In the genomic region with DNA sequence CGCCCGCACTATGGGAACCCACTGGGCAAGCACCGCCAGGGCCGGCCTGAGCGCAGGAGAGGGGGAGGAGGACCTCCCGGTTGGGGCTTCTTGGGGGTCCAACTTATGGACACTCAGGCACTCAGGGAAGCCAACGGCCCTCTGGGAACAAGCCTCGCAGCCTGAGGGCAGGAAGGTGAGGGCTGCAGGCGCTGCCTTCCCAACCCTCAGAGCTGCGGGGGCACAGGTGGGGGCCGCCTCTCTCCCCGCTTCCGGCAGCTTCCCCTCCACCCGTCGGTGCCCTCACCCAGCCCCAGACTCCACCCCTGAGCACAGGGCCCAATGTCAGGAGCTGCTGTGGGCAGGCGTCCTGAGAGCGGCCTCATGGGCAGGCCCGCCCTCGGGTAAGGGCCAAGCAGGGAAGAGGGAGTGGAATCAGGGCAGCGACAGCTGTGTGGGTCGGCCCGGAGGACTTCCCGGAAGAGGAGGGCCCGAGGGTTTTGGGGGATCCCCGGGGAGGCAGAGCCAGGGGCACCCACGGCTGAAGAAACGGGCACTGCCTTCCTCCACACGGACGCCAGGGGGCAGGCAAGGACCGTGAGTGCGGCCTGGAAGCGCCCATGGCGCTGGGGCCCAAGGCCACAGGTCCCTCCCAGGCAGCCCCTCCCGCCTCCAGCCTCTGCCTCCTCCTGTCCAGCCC, we compare ENCODE assay signal across 8 cellular contexts. TPM values are rescaled to one million over a fixed set of nuclear protein-coding genes. Genes with fewer than 3 reads are reported as not detected.
A peak's percentile ranks its signal among the peaks of the same experiment; 100 is the strongest.
DNase-seq lines count a peak whose midpoint lies in the region; ATAC-seq, FAIRE-seq and TF ChIP-seq lines count a peak whose summit lies in the region.

No MANE protein-coding gene starts in this region.

- H3K27me3 ChIP-seq in HL-60 (ENCODE audit: insufficient read depth, poor library complexity, severe bottlenecking) (peaks cover 25% of the 10 kb centered on the region), H1 (replicated peaks in 1 of 4; ENCODE audit: control insufficient read depth in 3 of 4, extremely low read depth in 1 of 4, insufficient read depth in 3 of 4, low read length in 3 of 4) (no peaks in the 10 kb centered on the region)

- peak overlapping the region; percentile 44; the same call in 1 of the 2 replicates for H2BK5ac ChIP-seq in H1 (ENCODE audit: low read depth, low read length)

- H3K36me3 Mint-ChIP-seq in mesothelial cell of epicardium, result no peaks in the 10 kb centered on the region

- no peak overlapping the region for H2BK15ac ChIP-seq in H1 (ENCODE audit: low read length)

- peak overlapping the region; percentile 74 for H4K91ac ChIP-seq in H1 (replicated peaks; ENCODE audit: insufficient read length, low read length)

- peak overlapping the region; percentile 0 to 67; a peak in 3 of 4 replicates for H3K4me2 ChIP-seq in H1 (ENCODE audit: insufficient read depth in 1 of 2, low read depth in 2 of 2, low read length in 2 of 2)

- peak overlapping the region; percentile 71 for H4K5ac ChIP-seq in H1 (ENCODE audit: insufficient read length, low read depth, low read length)

- H2BK20ac ChIP-seq in H1 (ENCODE audit: low read length), result no peak overlapping the region

- H3K56ac ChIP-seq in H1 (replicated peaks; ENCODE audit: insufficient read length, low read depth, low read length), result peak overlapping the region; percentile 82

- WGBS in H1 (ENCODE audit: extremely low coverage in 1 of 2, insufficient coverage in 1 of 2, insufficient read length in 1 of 2, insufficient replicate concordance in 2 of 2, low coverage in 1 of 2, low lambda C conversion rate in 2 of 2, missing lambda C conversion rate in 1 of 2), 2 experiments, result 52% methylated on average over 13 of the region's 34 CpGs; no CpG with 5 or more reads in 1 of the 2 experiments

- H3K9me3 ChIP-seq in H1 (ENCODE audit: insufficient read depth in 2 of 2, low read depth in 1 of 2, low read length in 1 of 2), result no peaks in the 10 kb centered on the region

- no peak overlapping the region for H3K27ac Mint-ChIP-seq in mesothelial cell of epicardium

- no peak for TF ChIP-seq EP300 in H1 (IDR thresholded peaks at IDR 0.05; ENCODE audit: borderline replicate concordance in 1 of 2, low read depth in 2 of 2, low read length in 2 of 2)

- H3K14ac ChIP-seq in H1 (ENCODE audit: insufficient read length), result no peak overlapping the region

- no peak overlapping the region for H3K18ac ChIP-seq in H1 (ENCODE audit: extremely low read depth, low read length)

- DNase-seq in Caki2 (ENCODE audit: low read depth) (peak; percentile 100), HL-60 (ENCODE audit: low read depth in 1 of 2, low spot score in 1 of 2) (peak; percentile 86 to 88), NK-92 (lab: John Stamatoyannopoulos, UW; ENCODE audit: unreplicated experiment) (peak; percentile 31), H1 (ENCODE audit: low read depth in 1 of 2, low spot score in 2 of 2) (peak; percentile 71 to 97), mesothelial cell of epicardium (ENCODE audit: low spot score in 2 of 2, unreplicated experiment in 2 of 2) (peak; percentile 58 to 85)
- DNase-seq in activated CD8-positive, alpha-beta memory T cell treated with anti-CD3 and anti-CD28 coated beads for 24 hours, result peak; percentile 97
- peak; percentile 79 to 84 for DNase-seq in stimulated activated CD8-positive, alpha-beta memory T cell treated with anti-CD3 and anti-CD28 coated beads, Interleukin-2, amount 100 ng/mL, for 1 hour (ENCODE audit: low read depth in 2 of 2)

- ATAC-seq in GM19467 (IDR thresholded peaks at IDR 0.05; ENCODE audit: unreplicated experiment), result peak; percentile 86

- no peaks in the 10 kb centered on the region for H3K9me3 Mint-ChIP-seq in mesothelial cell of epicardium

- FAIRE-seq in H1 (lab: Jason Lieb, UNC), result no peak

- no peaks in the 10 kb centered on the region for H3K23me2 ChIP-seq in H1 (ENCODE audit: low read depth, low read length)

- H3K4me3 Mint-ChIP-seq in mesothelial cell of epicardium, result peak overlapping the region; percentile 47

- TF ChIP-seq RAD21 in H1 (IDR thresholded peaks at IDR 0.05 in 1 of 2, conservative IDR thresholded peaks at IDR 0.05 in 1 of 2; ENCODE audit: low read depth in 2 of 2, low read length in 2 of 2), result peak; percentile 96 to 98

- H3K79me1 ChIP-seq in H1 (ENCODE audit: low read depth, low read length), result no peaks in the 10 kb centered on the region

- no peak overlapping the region; a peak in 1 of 7 replicates for H3K9ac ChIP-seq in H1 (replicated peaks in 1 of 4; ENCODE audit: extremely low read depth in 1 of 4, low read depth in 3 of 4, low read length in 3 of 4)

- no peak overlapping the region; the same call in 1 of the 2 replicates for H2BK12ac ChIP-seq in H1 (ENCODE audit: low read depth, low read length)

- H3K36me3 ChIP-seq in H1 (ENCODE audit: control insufficient read depth in 2 of 4, insufficient read depth in 4 of 4, low read length in 3 of 4), result no peaks in the 10 kb centered on the region

- H2AFZ ChIP-seq in H1 (ENCODE audit: low read length), result no peak overlapping the region

- CTCF ChIA-PET in H1 (lab: Charles Lee; ENCODE audit: partially characterized antibody), result interaction anchor here (0.5 to 4.8 kb wide), 66 partner anchors 9 to 639 kb away, joined by 3 to 23 read pairs (median 4); a partner anchor contains a TSS

- no peak for TF ChIP-seq POLR2A in H1 (IDR thresholded peaks at IDR 0.05; ENCODE audit: control extremely low read depth in 1 of 2, low read depth in 2 of 2, low read length in 2 of 2)

- TF ChIP-seq CTCF in HL-60 (IDR thresholded peaks at IDR 0.05; ENCODE audit: insufficient read depth, low read length) (peak; percentile 88), H1 (IDR thresholded peaks at IDR 0.05; ENCODE audit: control extremely low read depth in 1 of 3, insufficient read depth in 1 of 3, low read depth in 1 of 3, low read length in 3 of 3) (peak; percentile 92 to 95 (median 92)), mesothelial cell of epicardium (IDR thresholded peaks at IDR 0.05; ENCODE audit: unreplicated experiment) (peak; percentile 95)

- no peak overlapping the region for H3K23ac ChIP-seq in H1 (ENCODE audit: insufficient read length)

- peaks cover 0 to 23% (median 3%) of the 10 kb centered on the region in 4 experiments; a peak in 5 of 7 replicates for H3K4me1 ChIP-seq in H1 (replicated peaks in 1 of 4; ENCODE audit: control insufficient read depth in 3 of 4, insufficient read depth in 4 of 4, low read length in 3 of 4)

- no peaks in the 10 kb centered on the region for H3K27me3 Mint-ChIP-seq in mesothelial cell of epicardium (ENCODE audit: low read depth)

- H4K20me1 ChIP-seq in H1 (replicated peaks in 1 of 2; ENCODE audit: control insufficient read depth in 1 of 2, insufficient read depth in 2 of 2, low read length in 2 of 2), result no peaks in the 10 kb centered on the region

- H3K27ac ChIP-seq in HL-60 (replicated peaks), result peak overlapping the region; percentile 61
- H3K27ac ChIP-seq in H1 (ENCODE audit: low read depth, low read length), result no peak overlapping the region

- no peaks in the 10 kb centered on the region for H3K79me2 ChIP-seq in H1 (ENCODE audit: control insufficient read depth in 1 of 2, insufficient read depth in 2 of 2, low read length in 2 of 2)

- no peak overlapping the region for H3K4ac ChIP-seq in H1 (replicated peaks; ENCODE audit: insufficient read length, low read depth, low read length)

- H3K4me1 Mint-ChIP-seq in mesothelial cell of epicardium, result peaks cover 2% of the 10 kb centered on the region

- H2AK5ac ChIP-seq in H1 (ENCODE audit: low read depth, low read length), result no peak overlapping the region

- peak overlapping the region; percentile 42 for H3K4me3 ChIP-seq in HL-60 (replicated peaks; ENCODE audit: insufficient read depth, low read length)
- peak overlapping the region in 3 of 4 experiments; percentile 24 to 48 (median 25); a peak in 4 of 8 replicates for H3K4me3 ChIP-seq in H1 (ENCODE audit: extremely low read depth in 1 of 4, insufficient read depth in 2 of 4, low read depth in 3 of 4, low read length in 4 of 4)

- no peak overlapping the region for H2BK120ac ChIP-seq in H1 (replicated peaks; ENCODE audit: low read depth, low read length)

- H4K8ac ChIP-seq in H1 (ENCODE audit: extremely low read depth, insufficient read depth, low read length), result peak overlapping the region; percentile 86; the same call in 1 of the 2 replicates

- in situ Hi-C loops in Caki2 (cut with HindIII; ENCODE audit: low pct_unique_long_range_greater_than_20kb, low sequenced_read_pairs), result no loop called here

- POLR2A ChIA-PET in H1 (lab: Charles Lee; ENCODE audit: partially characterized antibody), result interaction anchor here (1.1 to 3.7 kb wide), 9 partner anchors 10 to 111 kb away, joined by 3 to 26 read pairs (median 4); a partner anchor contains a TSS

RNA-seq across cellular contexts. Expression of a gene that starts 0.5 kb away (rescaled TPM):
- total RNA-seq in Caki2 (2014; rRNA removed; shearing (Covaris generic); ENCODE audit: low replicate concordance), result 3.2 and 4.4 TPM in 2 replicates
- 0.17 and 0.19 TPM in 2 replicates for total RNA-seq in H1 (2021; fragmentation: NEBNext Ultra II Directional; extraction: Animal tissue kit (Norgen Biotek cat#: 25700))
- polyA plus RNA-seq in H1 (2011; rRNA removed), result 0.12 and 0.30 TPM in 2 replicates
- polyA plus RNA-seq in H1 (2011; cell fraction: cytosol; rRNA removed), result 0.27 TPM
- 0.67 TPM for polyA plus RNA-seq in H1 (2011; cell fraction: nucleus; rRNA removed)
- polyA plus RNA-seq in H1 (2012, experiment 1 of 2), result 0.32 to 0.41 TPM (median 0.40 TPM) in 4 replicates
- polyA plus RNA-seq in H1 (2012, experiment 2 of 2), result 0.25 TPM
- polyA plus RNA-seq in H1 (2013, experiment 1 of 2), result 0.08 TPM
- 0.07 TPM for polyA plus RNA-seq in H1 (2013, experiment 2 of 2)
- polyA minus RNA-seq in H1 (2011; rRNA and poly(A)+ RNA removed), result 0.12 TPM in 1 of 2 replicates, not detected in the other
- polyA minus RNA-seq in H1 (2011; cell fraction: cytosol; rRNA and poly(A)+ RNA removed), result 0.37 TPM
- 0.20 TPM for polyA minus RNA-seq in H1 (2011; cell fraction: nucleus; rRNA and poly(A)+ RNA removed)
- total RNA-seq in mesothelial cell of epicardium, result 0.11 to 0.18 TPM in 2 of 3 replicates, not detected in the other

RNA-seq across cellular contexts. Expression of a gene that starts 9.9 kb away (rescaled TPM):
- total RNA-seq in Caki2 (2014; rRNA removed; shearing (Covaris generic); ENCODE audit: low replicate concordance), result not detected in 2 replicates
- total RNA-seq in H1 (2021; fragmentation: NEBNext Ultra II Directional; extraction: Animal tissue kit (Norgen Biotek cat#: 25700)), result 0.29 and 0.76 TPM in 2 replicates
- polyA plus RNA-seq in H1 (2011; rRNA removed), result 0.39 and 0.66 TPM in 2 replicates
- polyA plus RNA-seq in H1 (2011; cell fraction: cytosol; rRNA removed), result 0.36 TPM
- 2.9 TPM for polyA plus RNA-seq in H1 (2011; cell fraction: nucleus; rRNA removed)
- 0.23 to 0.46 TPM (median 0.39 TPM) in 4 replicates for polyA plus RNA-seq in H1 (2012, experiment 1 of 2)
- 0.10 TPM for polyA plus RNA-seq in H1 (2012, experiment 2 of 2)
- polyA plus RNA-seq in H1 (2013, experiment 1 of 2), result 0.28 TPM
- polyA plus RNA-seq in H1 (2013, experiment 2 of 2), result 0.15 TPM
- 0.10 TPM in 1 of 2 replicates, not detected in the other for polyA minus RNA-seq in H1 (2011; rRNA and poly(A)+ RNA removed)
- not detected for polyA minus RNA-seq in H1 (2011; cell fraction: cytosol; rRNA and poly(A)+ RNA removed)
- polyA minus RNA-seq in H1 (2011; cell fraction: nucleus; rRNA and poly(A)+ RNA removed), result 0.50 TPM
- not detected in 3 replicates for total RNA-seq in mesothelial cell of epicardium

RNA-seq across cellular contexts. Expression of a gene that starts 16.3 kb away (rescaled TPM):
- 1.1 and 8.2 TPM in 2 replicates for total RNA-seq in Caki2 (2014; rRNA removed; shearing (Covaris generic); ENCODE audit: low replicate concordance)
- total RNA-seq in H1 (2021; fragmentation: NEBNext Ultra II Directional; extraction: Animal tissue kit (Norgen Biotek cat#: 25700)), result 2.5 and 2.6 TPM in 2 replicates
- 8.8 and 13.5 TPM in 2 replicates for polyA plus RNA-seq in H1 (2011; rRNA removed)
- 9.1 TPM for polyA plus RNA-seq in H1 (2011; cell fraction: cytosol; rRNA removed)
- 17.7 TPM for polyA plus RNA-seq in H1 (2011; cell fraction: nucleus; rRNA removed)
- 2.1 to 3.9 TPM (median 3.5 TPM) in 4 replicates for polyA plus RNA-seq in H1 (2012, experiment 1 of 2)
- polyA plus RNA-seq in H1 (2012, experiment 2 of 2), result 3.5 TPM
- polyA plus RNA-seq in H1 (2013, experiment 1 of 2), result 3.0 TPM
- polyA plus RNA-seq in H1 (2013, experiment 2 of 2), result 2.8 TPM
- polyA minus RNA-seq in H1 (2011; rRNA and poly(A)+ RNA removed), result 2.3 and 2.5 TPM in 2 replicates
- 4.5 TPM for polyA minus RNA-seq in H1 (2011; cell fraction: cytosol; rRNA and poly(A)+ RNA removed)
- 7.0 TPM for polyA minus RNA-seq in H1 (2011; cell fraction: nucleus; rRNA and poly(A)+ RNA removed)
- total RNA-seq in mesothelial cell of epicardium, result 0.86 to 1.4 TPM (median 1.1 TPM) in 3 replicates

RNA-seq across cellular contexts. Expression of a gene that starts 17.1 kb away (rescaled TPM):
- total RNA-seq in Caki2 (2014; rRNA removed; shearing (Covaris generic); ENCODE audit: low replicate concordance), result 35.9 and 103 TPM in 2 replicates
- 125 and 138 TPM in 2 replicates for total RNA-seq in H1 (2021; fragmentation: NEBNext Ultra II Directional; extraction: Animal tissue kit (Norgen Biotek cat#: 25700))
- 30.5 and 49.9 TPM in 2 replicates for polyA plus RNA-seq in H1 (2011; rRNA removed)
- polyA plus RNA-seq in H1 (2011; cell fraction: cytosol; rRNA removed), result 13.6 TPM
- polyA plus RNA-seq in H1 (2011; cell fraction: nucleus; rRNA removed), result 40.2 TPM
- 38.8 to 127 TPM (median 112 TPM) in 4 replicates for polyA plus RNA-seq in H1 (2012, experiment 1 of 2)
- 66.7 TPM for polyA plus RNA-seq in H1 (2012, experiment 2 of 2)
- 147 TPM for polyA plus RNA-seq in H1 (2013, experiment 1 of 2)
- polyA plus RNA-seq in H1 (2013, experiment 2 of 2), result 151 TPM
- polyA minus RNA-seq in H1 (2011; rRNA and poly(A)+ RNA removed), result 2.8 and 4.9 TPM in 2 replicates
- polyA minus RNA-seq in H1 (2011; cell fraction: cytosol; rRNA and poly(A)+ RNA removed), result 109 TPM
- 58.7 TPM for polyA minus RNA-seq in H1 (2011; cell fraction: nucleus; rRNA and poly(A)+ RNA removed)
- total RNA-seq in mesothelial cell of epicardium, result 258 to 271 TPM (median 269 TPM) in 3 replicates

RNA-seq across cellular contexts. Expression of a gene that starts 36.4 kb away (rescaled TPM):
- 26.3 and 30.3 TPM in 2 replicates for total RNA-seq in Caki2 (2014; rRNA removed; shearing (Covaris generic); ENCODE audit: low replicate concordance)
- total RNA-seq in H1 (2021; fragmentation: NEBNext Ultra II Directional; extraction: Animal tissue kit (Norgen Biotek cat#: 25700)), result 17.5 and 18.2 TPM in 2 replicates
- polyA plus RNA-seq in H1 (2011; rRNA removed), result 7.9 and 14.0 TPM in 2 replicates
- 10.0 TPM for polyA plus RNA-seq in H1 (2011; cell fraction: cytosol; rRNA removed)
- 48.4 TPM for polyA plus RNA-seq in H1 (2011; cell fraction: nucleus; rRNA removed)
- 7.8 to 17.1 TPM (median 14.4 TPM) in 4 replicates for polyA plus RNA-seq in H1 (2012, experiment 1 of 2)
- 9.1 TPM for polyA plus RNA-seq in H1 (2012, experiment 2 of 2)
- 9.5 TPM for polyA plus RNA-seq in H1 (2013, experiment 1 of 2)
- polyA plus RNA-seq in H1 (2013, experiment 2 of 2), result 8.5 TPM
- 16.0 and 19.4 TPM in 2 replicates for polyA minus RNA-seq in H1 (2011; rRNA and poly(A)+ RNA removed)
- 21.0 TPM for polyA minus RNA-seq in H1 (2011; cell fraction: cytosol; rRNA and poly(A)+ RNA removed)
- polyA minus RNA-seq in H1 (2011; cell fraction: nucleus; rRNA and poly(A)+ RNA removed), result 35.2 TPM
- total RNA-seq in mesothelial cell of epicardium, result 35.1 to 44.4 TPM (median 40.0 TPM) in 3 replicates

Comparison
In these comparisons a context has a peak if more than half of its experiments do, and no peak if none do; other contexts are left out.
1. DNase-seq: peak in every context shown above with its lines; median percentile 100 in Caki2; 97 in activated CD8-positive, alpha-beta memory T cell treated with anti-CD3 and anti-CD28 coated beads for 24 hours; 87 in HL-60; 84 in H1; 82 in stimulated activated CD8-positive, alpha-beta memory T cell treated with anti-CD3 and anti-CD28 coated beads, Interleukin-2, amount 100 ng/mL, for 1 hour; 72 in mesothelial cell of epicardium; 31 in NK-92.